In the genomic region with DNA sequence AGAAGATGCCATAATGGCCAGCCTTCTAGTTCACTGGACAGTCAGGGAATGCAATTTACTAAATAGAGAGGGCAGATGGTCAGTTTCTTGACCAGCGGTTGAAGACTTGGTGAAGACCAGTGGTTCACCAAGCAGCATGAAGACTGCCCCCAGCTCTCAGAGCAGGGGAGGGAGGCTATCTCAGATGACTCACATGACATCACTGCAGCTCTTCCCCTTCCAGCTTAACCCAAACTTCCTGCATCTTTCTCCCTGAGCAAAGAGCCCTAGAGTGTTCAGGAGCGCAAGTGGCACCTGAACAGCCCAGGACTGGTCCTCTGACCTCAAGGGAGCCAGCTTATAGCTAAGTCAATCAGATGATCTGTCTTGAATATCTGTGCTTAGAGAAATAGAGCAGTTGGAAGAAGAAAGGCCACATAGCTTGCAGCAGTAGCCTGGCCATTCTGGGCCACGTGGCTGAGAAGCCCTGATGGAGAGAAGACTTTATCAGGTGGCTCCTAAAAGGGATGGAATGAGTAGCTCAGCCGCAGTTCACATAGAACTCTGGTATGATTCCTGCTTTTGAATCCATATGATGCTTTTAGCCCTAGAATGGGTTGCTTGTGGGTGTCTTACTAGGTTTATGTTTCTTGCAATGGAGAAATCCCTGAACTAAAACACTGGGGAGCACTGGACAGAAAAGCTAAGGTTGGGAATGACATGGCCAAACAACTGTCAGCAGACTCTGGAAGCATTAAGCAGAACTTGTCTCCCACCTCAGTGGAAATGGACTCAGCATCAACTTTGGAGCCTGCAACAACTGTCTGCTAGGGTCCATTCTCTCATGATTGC, we compare ENCODE assay signal across 33 cellular contexts.
"Had no signal": no experiment of that assay in that cellular context is flagged by ENCODE, and none has a peak within 500 bp of the region (broad histone marks: within the 10 kb centered on the region; RNA-seq: fewer than 3 reads in every experiment).

No MANE protein-coding gene starts in this region.

- ATAC-seq: activated CD8-positive, alpha-beta T cell treated with anti-CD3 and anti-CD28 coated beads for 36 hours; activated naive CD4-positive, alpha-beta T cell treated with anti-CD3 and anti-CD28 coated beads, Interleukin-2, amount 50 U/mL, for 72 hours; activated T-cell treated with anti-CD3 and anti-CD28 coated beads, Interleukin-2, amount 50 U/mL, for 4 hours; activated T-cell treated with anti-CD3 and anti-CD28 coated beads, Interleukin-2, amount 50 U/mL, for 72 hours; activated T-helper 17 cell treated with anti-CD3 and anti-CD28 coated beads, Interleukin-2, amount 50 U/mL, for 72 hours had no signal

- H3K9me3 ChIP-seq: ascending aorta had no signal

- H3K4me3 ChIP-seq: ascending aorta, cardiac muscle cell had no signal

- DNase-seq: activated B cell treated with CpG ODN at 0.5 μM for 24 hours; activated CD4-positive, alpha-beta memory T cell treated with anti-CD3 and anti-CD28 coated beads for 36 hours; activated CD4-positive, alpha-beta T cell treated with anti-CD3 and anti-CD28 coated beads for 4 hours; activated CD4-positive, alpha-beta T cell treated with anti-CD3 and anti-CD28 coated beads, Interleukin-2, amount 10 ng/mL, durations not matched to agents 24 days and 14 days; activated CD4-positive, alpha-beta T cell treated with anti-CD3 and anti-CD28 coated beads, Interleukin-2, amount 50 U/mL, for 1 hour; activated CD4-positive, alpha-beta T cell treated with anti-CD3 and anti-CD28 coated beads, Interleukin-2, amount 50 U/mL, for 4 hours; activated CD4-positive, CD25-positive, alpha-beta regulatory T cell treated with anti-CD3 and anti-CD28 coated beads, Interleukin-2, amount 50 U/mL, for 72 hours; activated CD8-positive, alpha-beta memory T cell treated with anti-CD3 and anti-CD28 coated beads, Interleukin-2, amount 50 U/mL, for 4 hours; activated CD8-positive, alpha-beta T cell treated with anti-CD3 and anti-CD28 coated beads for 36 hours; activated effector memory CD4-positive, alpha-beta T cell treated with anti-CD3 and anti-CD28 coated beads, Interleukin-2, amount 50 U/mL, for 16 hours; activated gamma-delta T cell treated with Interleukin-2 at 50 U/mL for 16 hours; activated naive CD4-positive, alpha-beta T cell; activated naive CD4-positive, alpha-beta T cell treated with anti-CD3 and anti-CD28 coated beads for 36 hours; activated naive CD4-positive, alpha-beta T cell treated with anti-CD3 and anti-CD28 coated beads, Interleukin-2, amount 50 U/mL, for 16 hours; activated naive CD8-positive, alpha-beta T cell treated with anti-CD3 and anti-CD28 coated beads for 36 hours; activated T-cell treated with anti-CD3 and anti-CD28 coated beads for 4 hours; activated T-cell treated with anti-CD3 and anti-CD28 coated beads, Interleukin-2, amount 50 U/mL, for 1 hour; activated T-cell treated with anti-CD3 and anti-CD28 coated beads, Interleukin-2, amount 50 U/mL, for 4 hours; activated T-cell treated with anti-CD3 and anti-CD28 coated beads, Interleukin-2, amount 50 U/mL, for 72 hours; amygdala; anterior cingulate cortex; caudate nucleus; cerebellar nuclear complex; T-helper 1 cell; T-helper 2 cell; T-helper 9 cell had no signal

- H3K27ac ChIP-seq: ascending aorta, cardiac muscle cell, VCaP had no signal

- H3K36me3 ChIP-seq: ascending aorta, cardiac muscle cell had no signal

- H3K4me1 ChIP-seq: ascending aorta had no signal

- H3K27me3 ChIP-seq: ascending aorta had no signal

- FAIRE-seq: bronchial epithelial cell, TTC549 had no signal
